17 cellular contexts compared by ENCODE assay signal in the genomic region with DNA sequence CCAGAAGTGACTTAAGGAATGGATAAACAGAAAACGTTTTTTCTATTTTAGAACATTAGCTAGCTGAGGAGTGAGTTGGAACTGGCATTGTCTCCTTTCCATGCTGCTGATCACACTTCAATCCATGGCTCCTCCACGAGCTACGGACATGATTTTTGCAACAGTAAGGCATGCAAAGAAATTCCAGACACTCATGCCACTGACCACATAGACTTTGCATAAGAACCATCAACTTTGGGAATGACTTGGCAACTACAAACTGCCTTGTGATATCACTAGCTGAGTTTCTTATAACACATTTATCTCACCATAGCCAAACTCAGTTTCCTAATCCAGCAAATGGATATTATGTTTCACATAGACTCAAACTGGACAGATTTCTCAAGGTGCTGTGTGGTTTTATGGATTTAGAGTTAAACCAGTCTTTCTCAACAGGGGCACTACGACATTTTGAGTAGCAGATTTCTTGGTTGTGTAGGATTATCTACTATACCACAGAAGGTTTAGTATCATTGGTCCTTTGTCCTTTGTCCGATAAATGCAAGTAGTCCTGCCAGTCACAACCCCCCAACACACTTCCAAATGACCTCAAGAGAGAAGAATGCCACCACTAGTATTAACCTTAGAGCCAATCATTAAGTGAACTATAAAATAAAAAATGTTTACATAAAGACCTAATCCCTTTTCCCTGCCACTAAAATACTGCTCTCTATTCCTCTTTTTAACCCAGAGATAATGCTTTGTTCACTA. TPM values are rescaled to one million over a fixed set of nuclear protein-coding genes. Genes with fewer than 3 reads are reported as not detected.
DNase-seq lines count a peak whose midpoint lies in the region; ATAC-seq, FAIRE-seq and TF ChIP-seq lines count a peak whose summit lies in the region.
"Had no signal": no experiment of that assay in that cellular context is flagged by ENCODE, and none has a peak within 500 bp of the region (broad histone marks: within the 10 kb centered on the region; RNA-seq: fewer than 3 reads in every experiment).

No MANE protein-coding gene starts in this region.

- no peak overlapping the region for H3K27ac ChIP-seq in gastroesophageal sphincter
- peak overlapping the region; percentile 54 for H3K27ac ChIP-seq in skeletal muscle tissue (ENCODE audit: low read depth, low read length)
- H3K27ac ChIP-seq in CD8-positive, alpha-beta memory T cell (ENCODE audit: low read depth, low read length), result no peak overlapping the region
- no peak overlapping the region for H3K27ac ChIP-seq in GM23338 (ENCODE audit: low read depth)
- H3K27ac ChIP-seq: tibial nerve had no signal

- DNase-seq in H4 (ENCODE audit: low spot score), result peak; percentile 47
- DNase-seq in amniotic epithelial cell (ENCODE audit: low read depth), result peak; percentile 99
- no peak for DNase-seq in urothelium cell line (ENCODE audit: low spot score)
- DNase-seq in CD8-positive, alpha-beta memory T cell, result no peak
- no peak for DNase-seq in GM23338 (ENCODE audit: low spot score)
- DNase-seq: activated CD8-positive, alpha-beta T cell treated with anti-CD3 and anti-CD28 coated beads for 36 hours; activated gamma-delta T cell treated with Interleukin-2 at 50 U/mL for 16 hours; left colon; NCI-H2227 treated with DMSO at 0.1 percent for 48 hours; stimulated activated CD4-positive, alpha-beta T cell treated with anti-CD3 and anti-CD28 coated beads, Interleukin-15, amount 100 ng/mL, for 24 hours; T-helper 9 cell had no signal

- no peak overlapping the region for H3K4me3 Mint-ChIP-seq in CD8-positive, alpha-beta memory T cell
- no peak overlapping the region for H3K4me3 Mint-ChIP-seq in GM23338
- H3K4me3 Mint-ChIP-seq: activated CD8-positive, alpha-beta T cell treated with anti-CD3 and anti-CD28 coated beads for 36 hours; dendritic cell treated with granulocyte-macrophage colony-stimulating factor and Interleukin-4, amounts not matched to agents 40 ng/mL and 50 ng/mL, for 4 days had no signal

- H3F3A ChIP-seq in GM23338 (replicated peaks; ENCODE audit: low read depth), result 0 out of 2 replicates have a peak, but pooled peaks cover 7% of the 10 kb centered on the region

- no peaks in the 10 kb centered on the region for H3K9me3 Mint-ChIP-seq in CD8-positive, alpha-beta memory T cell
- no peaks in the 10 kb centered on the region; the same call in 2 of the 3 replicates for H3K9me3 Mint-ChIP-seq in GM23338
- H3K9me3 Mint-ChIP-seq: activated CD8-positive, alpha-beta T cell treated with anti-CD3 and anti-CD28 coated beads for 36 hours; dendritic cell treated with granulocyte-macrophage colony-stimulating factor and Interleukin-4, amounts not matched to agents 40 ng/mL and 50 ng/mL, for 4 days had no signal

- peaks cover 0 to 34% (median 9%) of the 10 kb centered on the region in 3 donors for H3K36me3 Mint-ChIP-seq in CD8-positive, alpha-beta memory T cell
- peaks cover 70% of the 10 kb centered on the region for H3K36me3 Mint-ChIP-seq in GM23338 (ENCODE audit: low read depth)

- H3K9ac ChIP-seq in skeletal muscle tissue (ENCODE audit: low read depth in 1 of 3, low read length in 3 of 3), result peak overlapping the region in 1 of 3 donors; percentile 14

- no peak for FAIRE-seq in urothelium cell line (lab: Jason Lieb, UNC)

- TF ChIP-seq CTCF in gastroesophageal sphincter (IDR thresholded peaks at IDR 0.05) (no peak), GM23338 (conservative IDR thresholded peaks at IDR 0.05; ENCODE audit: low read depth in 2 of 2) (no peak)

- H3K4me1 Mint-ChIP-seq in CD8-positive, alpha-beta memory T cell, result no peaks in the 10 kb centered on the region
- no peaks in the 10 kb centered on the region for H3K4me1 Mint-ChIP-seq in GM23338

- no peak overlapping the region for H3K4me3 ChIP-seq in gastroesophageal sphincter
- peak overlapping the region in 1 of 3 donors; percentile 37 for H3K4me3 ChIP-seq in skeletal muscle tissue (ENCODE audit: low read length in 3 of 3)
- H3K4me3 ChIP-seq in CD8-positive, alpha-beta memory T cell (ENCODE audit: low read length), result no peak overlapping the region
- H3K4me3 ChIP-seq in GM23338, result no peak overlapping the region
- H3K4me3 ChIP-seq: tibial nerve had no signal

- TF ChIP-seq POLR2A in gastroesophageal sphincter (IDR thresholded peaks at IDR 0.05), result no peak

- no peaks in the 10 kb centered on the region for H3K27me3 Mint-ChIP-seq in CD8-positive, alpha-beta memory T cell
- no peaks in the 10 kb centered on the region for H3K27me3 Mint-ChIP-seq in GM23338 (ENCODE audit: insufficient read depth, low read depth, poor library complexity)
- H3K27me3 Mint-ChIP-seq: activated CD8-positive, alpha-beta T cell treated with anti-CD3 and anti-CD28 coated beads for 36 hours; dendritic cell treated with granulocyte-macrophage colony-stimulating factor and Interleukin-4, amounts not matched to agents 40 ng/mL and 50 ng/mL, for 4 days had no signal

- no peak overlapping the region for H2AFZ ChIP-seq in GM23338

- H3K27me3 ChIP-seq in gastroesophageal sphincter (no peaks in the 10 kb centered on the region), skeletal muscle tissue (ENCODE audit: control insufficient read depth in 3 of 3, insufficient read depth in 3 of 3, low read length in 3 of 3) (no peaks in the 10 kb centered on the region), GM23338 (ENCODE audit: insufficient read depth) (no peaks in the 10 kb centered on the region)
- no peaks in the 10 kb centered on the region for H3K27me3 ChIP-seq in CD8-positive, alpha-beta memory T cell (ENCODE audit: insufficient read depth, low read length, poor library complexity, severe bottlenecking)
- H3K27me3 ChIP-seq: tibial nerve had no signal

- no peak overlapping the region for H3K4me2 ChIP-seq in GM23338

- POLR2A ChIA-PET in CD8-positive, alpha-beta memory T cell (lab: Charles Lee), result no interaction called here

- H4K20me1 ChIP-seq in GM23338 (replicated peaks; ENCODE audit: insufficient read depth), result peaks cover 30% of the 10 kb centered on the region

- 70 to 71% methylated on average over 5 of the region's 5 CpGs for WGBS in gastroesophageal sphincter (ENCODE audit: low coverage in 1 of 2), 2 donors

- ATAC-seq in gastroesophageal sphincter (peak; percentile 39), HG02759 (IDR thresholded peaks at IDR 0.05; ENCODE audit: unreplicated experiment) (no peak), GM23338 (no peak)
- ATAC-seq: activated CD8-positive, alpha-beta T cell treated with anti-CD3 and anti-CD28 coated beads for 36 hours; left colon had no signal

- CTCF ChIA-PET in CD8-positive, alpha-beta memory T cell (lab: Charles Lee), result no interaction called here

- H3K4me1 ChIP-seq in gastroesophageal sphincter (no peaks in the 10 kb centered on the region), skeletal muscle tissue (ENCODE audit: control insufficient read depth in 3 of 3, insufficient read depth in 3 of 3, low read length in 3 of 3) (peaks cover 0 to 12% (median 7%) of the 10 kb centered on the region in 3 donors), GM23338 (ENCODE audit: insufficient read depth) (no peaks in the 10 kb centered on the region)
- H3K4me1 ChIP-seq in CD8-positive, alpha-beta memory T cell (ENCODE audit: insufficient read depth, low read length), result no peaks in the 10 kb centered on the region
- H3K4me1 ChIP-seq: tibial nerve had no signal

- no peaks in the 10 kb centered on the region for H3K9me2 ChIP-seq in GM23338 (ENCODE audit: insufficient read depth)

- TF ChIP-seq EP300 in gastroesophageal sphincter (IDR thresholded peaks at IDR 0.05), result no peak

- H3K27ac Mint-ChIP-seq in CD8-positive, alpha-beta memory T cell, result no peak overlapping the region
- no peak overlapping the region; the same call in 1 of the 2 replicates for H3K27ac Mint-ChIP-seq in GM23338
- H3K27ac Mint-ChIP-seq: activated CD8-positive, alpha-beta T cell treated with anti-CD3 and anti-CD28 coated beads for 36 hours; dendritic cell treated with granulocyte-macrophage colony-stimulating factor and Interleukin-4, amounts not matched to agents 40 ng/mL and 50 ng/mL, for 4 days had no signal

- H3K36me3 ChIP-seq in gastroesophageal sphincter (peaks cover 0 to 43% of the 10 kb centered on the region in 2 donors), skeletal muscle tissue (ENCODE audit: control insufficient read depth in 3 of 3, insufficient read depth in 3 of 3, low read length in 3 of 3) (peaks cover 0 to 6% (median 5%) of the 10 kb centered on the region in 3 donors), GM23338 (ENCODE audit: insufficient read depth) (peaks cover 26% of the 10 kb centered on the region)
- H3K36me3 ChIP-seq in CD8-positive, alpha-beta memory T cell (ENCODE audit: insufficient read depth, low read length), result peaks cover 3% of the 10 kb centered on the region

- peaks cover 86% of the 10 kb centered on the region for H3K79me2 ChIP-seq in GM23338 (replicated peaks; ENCODE audit: insufficient read depth)

- H3K9me3 ChIP-seq in gastroesophageal sphincter, result no peaks in the 10 kb centered on the region
- no peaks in the 10 kb centered on the region for H3K9me3 ChIP-seq in skeletal muscle tissue (ENCODE audit: control insufficient read depth in 3 of 3, low read length in 3 of 3)
- H3K9me3 ChIP-seq in CD8-positive, alpha-beta memory T cell (ENCODE audit: low read length), result no peaks in the 10 kb centered on the region
- H3K9me3 ChIP-seq: tibial nerve had no signal

RNA-seq across cellular contexts. Expression of gene C17orf78, which starts 48.3 kb away (rescaled TPM):
- total RNA-seq in H4 (2014; rRNA removed; shearing (Covaris generic)), result not detected in 2 replicates
- not detected for total RNA-seq in gastroesophageal sphincter
- total RNA-seq in skeletal muscle tissue, result not detected
- not detected for total RNA-seq in CD8-positive, alpha-beta memory T cell
- polyA plus RNA-seq in CD8-positive, alpha-beta memory T cell, result not detected
- total RNA-seq in GM23338 (2014; rRNA removed; shearing (Covaris generic)), result not detected in 2 replicates
- 0.19 TPM in 1 of 2 replicates, not detected in the other for polyA plus RNA-seq in GM23338 (2016; fragmentation: Nextera tagmentation; extraction: Ambion mirVana)
- total RNA-seq: activated CD8-positive, alpha-beta T cell treated with anti-CD3 and anti-CD28 coated beads for 36 hours; left colon; tibial nerve had no signal
- polyA plus RNA-seq: neural cell had no signal

Comparison
In these comparisons a context has a peak if more than half of its experiments do, and no peak if none do; other contexts are left out.
1. DNase-seq: peak in H4 (single experiment) and amniotic epithelial cell (single experiment); none in urothelium cell line (single experiment), CD8-positive, alpha-beta memory T cell (0 of 5) and GM23338 (single experiment).